1 cellular context compared by ENCODE assay signal in genomic region chr19:1574763-1575162, GRCh38.
A peak's percentile ranks its signal among the peaks of the same experiment; 100 is the strongest.
TF ChIP-seq lines count a peak whose summit lies in the region.

No MANE protein-coding gene starts in this region.

TF ChIP-seq in HepG2, 621 proteins besides CTCF, POLR2A, EP300 and RAD21:
- TF ChIP-seq AGO2 (optimal IDR thresholded peaks at IDR 0.05; ENCODE audit: low read depth, low read length), result peak; percentile 75
- TF ChIP-seq POLR2G (IDR thresholded peaks at IDR 0.05; ENCODE audit: low read depth, low read length), result peak; percentile 15; the same call in 1 of the 2 replicates
- TF ChIP-seq DBP (CRISPR knock-in tag; IDR thresholded peaks at IDR 0.05; ENCODE audit: not compliant biosample characterization), result no peak
- no peak for TF ChIP-seq ZNF33A (CRISPR knock-in tag; IDR thresholded peaks at IDR 0.05; ENCODE audit: borderline replicate concordance)
- peak; percentile 63 for TF ChIP-seq AGO1 (IDR thresholded peaks at IDR 0.05; ENCODE audit: low read depth, low read length, poor library complexity, severe bottlenecking)
TF ChIP-seq in HepG2: peak in this region for 3.
